In the genomic region with DNA sequence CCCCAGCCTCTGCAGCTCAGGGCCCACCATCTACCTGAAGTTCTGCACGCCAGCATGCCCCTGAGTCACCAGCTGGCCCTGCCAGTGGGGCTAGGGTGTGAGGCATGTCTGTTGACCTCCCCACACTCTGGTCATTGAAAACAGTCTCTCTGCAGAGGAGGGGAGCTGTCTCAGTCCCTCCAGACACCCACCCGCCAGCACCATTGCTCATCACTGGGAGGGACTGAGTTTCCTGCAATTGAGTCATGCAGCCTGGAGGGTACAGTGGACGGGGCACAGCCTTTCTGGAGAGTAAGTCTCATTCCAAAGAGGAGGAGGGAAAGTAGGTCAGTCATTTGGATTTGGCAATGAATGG, we compare ENCODE assay signal across 11 cellular contexts. TPM values are rescaled to one million over a fixed set of nuclear protein-coding genes. Genes with fewer than 3 reads are reported as not detected.
DNase-seq lines count a peak whose midpoint lies in the region; TF ChIP-seq lines count a peak whose summit lies in the region.
"Had no signal": no experiment of that assay in that cellular context is flagged by ENCODE, and none has a peak within 500 bp of the region (broad histone marks: within the 10 kb centered on the region; RNA-seq: fewer than 3 reads in every experiment).

No MANE protein-coding gene starts in this region.

- CTCF ChIA-PET in activated CD4-positive, alpha-beta memory T cell treated with anti-CD3 and anti-CD28 coated beads, Interleukin-2, amount 10 ng/mL, durations not matched to agents 7 days and 5 days (lab: Charles Lee), result no interaction called here

- no peak overlapping the region for H3K14ac ChIP-seq in neuronal stem cell (ENCODE audit: low read length)

- no peak overlapping the region for H2AFZ ChIP-seq in neuronal stem cell (ENCODE audit: low read length)

- no peak overlapping the region for H3K27ac Mint-ChIP-seq in activated CD4-positive, alpha-beta memory T cell treated with anti-CD3 and anti-CD28 coated beads, Interleukin-2, amount 10 ng/mL, durations not matched to agents 7 days and 5 days
- no peak overlapping the region for H3K27ac Mint-ChIP-seq in activated naive CD8-positive, alpha-beta T cell treated with anti-CD3 and anti-CD28 coated beads for 36 hours
- H3K27ac Mint-ChIP-seq: stimulated activated naive B cell treated with anti-CD40 and anti-IgM and Interleukin-4, amounts not matched to agents 10 μg/mL and 1 μg/mL and 100 μg/mL, for 72 hours had no signal

- no peaks in the 10 kb centered on the region for H3K79me1 ChIP-seq in neuronal stem cell (ENCODE audit: low read depth, low read length)

- TF ChIP-seq CTCF in BE2C (IDR thresholded peaks at IDR 0.05; ENCODE audit: low read depth, low read length) (no peak), GM20000 (IDR thresholded peaks at IDR 0.05; ENCODE audit: extremely low read depth, missing control alignments) (no peak)

- H3K9ac ChIP-seq in neuronal stem cell (ENCODE audit: low read depth, low read length, poor library complexity), result no peak overlapping the region

- H3K27me3 Mint-ChIP-seq in activated CD4-positive, alpha-beta memory T cell treated with anti-CD3 and anti-CD28 coated beads, Interleukin-2, amount 10 ng/mL, durations not matched to agents 7 days and 5 days, result no peaks in the 10 kb centered on the region
- H3K27me3 Mint-ChIP-seq in activated naive CD8-positive, alpha-beta T cell treated with anti-CD3 and anti-CD28 coated beads for 36 hours, result peaks cover 3% of the 10 kb centered on the region

- no peaks in the 10 kb centered on the region for H3K36me3 Mint-ChIP-seq in activated CD4-positive, alpha-beta memory T cell treated with anti-CD3 and anti-CD28 coated beads, Interleukin-2, amount 10 ng/mL, durations not matched to agents 7 days and 5 days (ENCODE audit: low read depth)
- no peaks in the 10 kb centered on the region for H3K36me3 Mint-ChIP-seq in activated naive CD8-positive, alpha-beta T cell treated with anti-CD3 and anti-CD28 coated beads for 36 hours
- H3K36me3 Mint-ChIP-seq: stimulated activated naive B cell treated with anti-CD40 and anti-IgM and Interleukin-4, amounts not matched to agents 10 μg/mL and 1 μg/mL and 100 μg/mL, for 72 hours had no signal

- H3K4me3 ChIP-seq in BE2C (ENCODE audit: low read depth, low read length) (no peak overlapping the region), neuronal stem cell (ENCODE audit: low read length in 2 of 2) (no peak overlapping the region)

- no peaks in the 10 kb centered on the region for H3K9me3 Mint-ChIP-seq in activated CD4-positive, alpha-beta memory T cell treated with anti-CD3 and anti-CD28 coated beads, Interleukin-2, amount 10 ng/mL, durations not matched to agents 7 days and 5 days
- no peaks in the 10 kb centered on the region for H3K9me3 Mint-ChIP-seq in activated naive CD8-positive, alpha-beta T cell treated with anti-CD3 and anti-CD28 coated beads for 36 hours
- H3K9me3 Mint-ChIP-seq: central memory CD8-positive, alpha-beta T cell; stimulated activated naive B cell treated with anti-CD40 and anti-IgM and Interleukin-4, amounts not matched to agents 10 μg/mL and 1 μg/mL and 100 μg/mL, for 72 hours had no signal

- H3K4me1 Mint-ChIP-seq in activated CD4-positive, alpha-beta memory T cell treated with anti-CD3 and anti-CD28 coated beads, Interleukin-2, amount 10 ng/mL, durations not matched to agents 7 days and 5 days, result no peaks in the 10 kb centered on the region
- no peaks in the 10 kb centered on the region for H3K4me1 Mint-ChIP-seq in activated naive CD8-positive, alpha-beta T cell treated with anti-CD3 and anti-CD28 coated beads for 36 hours
- H3K4me1 Mint-ChIP-seq: central memory CD8-positive, alpha-beta T cell; stimulated activated naive B cell treated with anti-CD40 and anti-IgM and Interleukin-4, amounts not matched to agents 10 μg/mL and 1 μg/mL and 100 μg/mL, for 72 hours had no signal

- H3K4me2 ChIP-seq in neuronal stem cell (ENCODE audit: insufficient read depth, low read length, poor library complexity, severe bottlenecking), result no peak overlapping the region

- H2BK120ac ChIP-seq in neuronal stem cell (ENCODE audit: low read depth, low read length), result no peak overlapping the region

- H2AK5ac ChIP-seq in neuronal stem cell (ENCODE audit: low read depth, low read length), result no peak overlapping the region

- H4K91ac ChIP-seq in neuronal stem cell (ENCODE audit: low read depth, low read length, poor library complexity), result no peak overlapping the region

- peak overlapping the region; percentile 79 for H3K18ac ChIP-seq in neuronal stem cell (ENCODE audit: low read length)

- peaks cover 3% of the 10 kb centered on the region; the same call in 1 of the 2 replicates for H3K4me1 ChIP-seq in BE2C
- H3K4me1 ChIP-seq in neuronal stem cell (ENCODE audit: control insufficient read depth in 2 of 2, insufficient read depth in 1 of 2, low read depth in 1 of 2, low read length in 2 of 2), result peaks cover 0 to 13% of the 10 kb centered on the region in 2 donors

- peak overlapping the region; percentile 30 for H3K23ac ChIP-seq in neuronal stem cell (ENCODE audit: low read depth, low read length, poor library complexity)

- no peak overlapping the region for H3K4me3 Mint-ChIP-seq in activated CD4-positive, alpha-beta memory T cell treated with anti-CD3 and anti-CD28 coated beads, Interleukin-2, amount 10 ng/mL, durations not matched to agents 7 days and 5 days
- no peak overlapping the region for H3K4me3 Mint-ChIP-seq in activated naive CD8-positive, alpha-beta T cell treated with anti-CD3 and anti-CD28 coated beads for 36 hours
- H3K4me3 Mint-ChIP-seq: central memory CD8-positive, alpha-beta T cell; stimulated activated naive B cell treated with anti-CD40 and anti-IgM and Interleukin-4, amounts not matched to agents 10 μg/mL and 1 μg/mL and 100 μg/mL, for 72 hours had no signal

- no peak overlapping the region for H4K8ac ChIP-seq in neuronal stem cell (ENCODE audit: low read depth, low read length)

- H2BK5ac ChIP-seq in neuronal stem cell (ENCODE audit: low read length), result no peak overlapping the region

- DNase-seq in BE2C (peak; percentile 17), LoVo (ENCODE audit: low spot score) (peak; percentile 11), dermis blood vessel endothelial cell (peak; percentile 36), neuronal stem cell (ENCODE audit: low spot score) (no peak), GM20000 (ENCODE audit: low spot score) (no peak)
- no peak for DNase-seq in stimulated activated CD4-positive, alpha-beta T cell treated with anti-CD3 and anti-CD28 coated beads, Interleukin-1b, Interleukin-23, amount 100 ng/mL, for 48 hours
- DNase-seq in activated CD4-positive, alpha-beta memory T cell treated with anti-CD3 and anti-CD28 coated beads, Interleukin-2, amount 10 ng/mL, durations not matched to agents 7 days and 5 days, result no peak
- no peak for DNase-seq in activated naive CD8-positive, alpha-beta T cell treated with anti-CD3 and anti-CD28 coated beads for 36 hours
- DNase-seq: DMS53; stimulated activated naive B cell treated with anti-CD40 and anti-IgM and Interleukin-4, amounts not matched to agents 10 μg/mL and 1 μg/mL and 100 μg/mL, for 72 hours had no signal

- H3K27me3 ChIP-seq in BE2C (no peaks in the 10 kb centered on the region), neuronal stem cell (ENCODE audit: control insufficient read depth in 3 of 3, insufficient read depth in 3 of 3, low read depth in 1 of 3, low read length in 3 of 3) (peaks cover 0 to 4% (median 0%) of the 10 kb centered on the region in 3 experiments)

- peak overlapping the region; percentile 77 for H2BK15ac ChIP-seq in neuronal stem cell (ENCODE audit: low read length)

- H3K4ac ChIP-seq in neuronal stem cell (ENCODE audit: low read length), result no peak overlapping the region

- no CpG with 5 or more reads among the region's 3 CpGs for WGBS in neuronal stem cell (ENCODE audit: extremely low coverage in 2 of 2, insufficient read length in 2 of 2, insufficient replicate concordance in 1 of 2), 2 donors

- H3K9me3 ChIP-seq in BE2C, result no peaks in the 10 kb centered on the region
- H3K9me3 ChIP-seq in neuronal stem cell (replicated peaks in 1 of 2; ENCODE audit: control insufficient read depth in 2 of 2, insufficient read depth in 1 of 2, low read depth in 1 of 2, low read length in 2 of 2), result no peaks in the 10 kb centered on the region

- POLR2A ChIA-PET in activated CD4-positive, alpha-beta memory T cell treated with anti-CD3 and anti-CD28 coated beads, Interleukin-2, amount 10 ng/mL, durations not matched to agents 7 days and 5 days (lab: Charles Lee), result no interaction called here

- peak overlapping the region; percentile 24 for H2BK12ac ChIP-seq in neuronal stem cell (ENCODE audit: low read length)

- no peak overlapping the region for H3K27ac ChIP-seq in neuronal stem cell (replicated peaks; ENCODE audit: low read length)

- H3K36me3 ChIP-seq in BE2C (no peaks in the 10 kb centered on the region), neuronal stem cell (replicated peaks in 1 of 2; ENCODE audit: control insufficient read depth in 2 of 2, insufficient read depth in 2 of 2, low read length in 2 of 2) (no peaks in the 10 kb centered on the region)

RNA-seq across cellular contexts. Expression of gene COL5A1, which starts 16.8 kb away (rescaled TPM):
- polyA plus RNA-seq in BE2C (2012; ENCODE audit: insufficient read depth, insufficient read length, low read depth), result 2.0 TPM
- 8.0 and 9.5 TPM in 2 replicates for total RNA-seq in dermis blood vessel endothelial cell
- 10.1 TPM for polyA plus RNA-seq in neuronal stem cell (2013, experiment 1 of 2)
- 10.2 TPM for polyA plus RNA-seq in neuronal stem cell (2013, experiment 2 of 2)
- under 1 TPM; 0.10 to 0.13 TPM for total RNA-seq in activated CD4-positive, alpha-beta memory T cell treated with anti-CD3 and anti-CD28 coated beads, Interleukin-2, amount 10 ng/mL, durations not matched to agents 7 days and 5 days
- under 1 TPM; 0.23 to 0.24 TPM for total RNA-seq in activated naive CD8-positive, alpha-beta T cell treated with anti-CD3 and anti-CD28 coated beads for 36 hours

Comparison
In these comparisons a context has a peak if more than half of its experiments do, and no peak if none do; other contexts are left out.
1. DNase-seq: peak in BE2C (single experiment), LoVo (single experiment) and dermis blood vessel endothelial cell (single experiment); none in neuronal stem cell (single experiment), stimulated activated CD4-positive, alpha-beta T cell treated with anti-CD3 and anti-CD28 coated beads, Interleukin-1b, Interleukin-23, amount 100 ng/mL, for 48 hours (single experiment), activated CD4-positive, alpha-beta memory T cell treated with anti-CD3 and anti-CD28 coated beads, Interleukin-2, amount 10 ng/mL, durations not matched to agents 7 days and 5 days (single experiment), GM20000 (single experiment) and activated naive CD8-positive, alpha-beta T cell treated with anti-CD3 and anti-CD28 coated beads for 36 hours (single experiment).